In the genomic region with DNA sequence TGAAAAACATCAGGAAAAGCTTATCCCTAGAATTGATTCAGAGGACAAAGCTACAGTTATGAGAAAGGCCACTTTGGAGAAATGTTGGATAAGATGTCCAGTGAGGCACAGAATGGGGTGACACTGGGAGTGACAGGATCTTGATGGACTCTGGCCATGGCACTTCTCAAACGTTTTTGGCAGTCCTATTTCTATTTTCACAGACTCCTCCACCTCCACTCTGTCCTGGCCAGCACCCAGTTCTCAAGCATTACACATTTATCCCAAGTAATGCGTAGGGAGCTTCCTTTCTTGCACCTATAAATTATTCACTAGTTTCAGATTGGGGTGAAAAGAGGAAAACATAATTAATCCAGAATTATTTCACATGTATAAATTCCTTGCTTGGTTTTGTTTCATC, we compare ENCODE assay signal across 20 cellular contexts.
"Had no signal": no experiment of that assay in that cellular context is flagged by ENCODE, and none has a peak within 500 bp of the region (broad histone marks: within the 10 kb centered on the region; RNA-seq: fewer than 3 reads in every experiment).

No MANE protein-coding gene starts in this region.

- DNase-seq: colonic mucosa; cortex of kidney; dermis blood vessel endothelial cell; effector CD4-positive, alpha-beta T cell; effector CD8-positive, alpha-beta T cell; effector memory CD4-positive, alpha-beta T cell; effector memory CD8-positive, alpha-beta T cell; endodermal cell; erythroblast; esophagus squamous epithelium; foreskin fibroblast; foreskin keratinocyte; foreskin melanocyte; gastrocnemius medialis; glutamatergic neuron; head of caudate nucleus; heart left ventricle; heart right ventricle had no signal

- ATAC-seq: effector memory CD8-positive, alpha-beta T cell; esophagus mucosa; foreskin keratinocyte; gastrocnemius medialis; gastroesophageal sphincter; heart left ventricle; heart right ventricle had no signal
